16 cellular contexts compared by ENCODE assay signal in genomic region chr11:121800704-121801516, GRCh38.
A peak's percentile ranks its signal among the peaks of the same experiment; 100 is the strongest.
DNase-seq lines count a peak whose midpoint lies in the region; ATAC-seq and TF ChIP-seq lines count a peak whose summit lies in the region.
"Had no signal": no experiment of that assay in that cellular context is flagged by ENCODE, and none has a peak within 500 bp of the region (broad histone marks: within the 10 kb centered on the region; RNA-seq: fewer than 3 reads in every experiment).

No MANE protein-coding gene starts in this region.

- peak; percentile 66 for ATAC-seq in aorta (ENCODE audit: low FRiP score)
- no peak for ATAC-seq in GM19467 (IDR thresholded peaks at IDR 0.05; ENCODE audit: unreplicated experiment)
- ATAC-seq in HG03175 (IDR thresholded peaks at IDR 0.05; ENCODE audit: unreplicated experiment), result no peak
- ATAC-seq: activated CD8-positive, alpha-beta T cell treated with anti-CD3 and anti-CD28 coated beads for 36 hours; K562; naive thymus-derived CD8-positive, alpha-beta T cell had no signal

- H4K8ac ChIP-seq in neuronal stem cell (ENCODE audit: low read depth, low read length), result no peak overlapping the region

- no peaks in the 10 kb centered on the region for H3K9me3 ChIP-seq in breast epithelium
- peaks cover 13% of the 10 kb centered on the region for H3K9me3 ChIP-seq in left ventricle myocardium inferior (replicated peaks)
- peaks cover 2 to 11% of the 10 kb centered on the region in 2 donors for H3K9me3 ChIP-seq in neuronal stem cell (replicated peaks in 1 of 2; ENCODE audit: control insufficient read depth in 2 of 2, insufficient read depth in 1 of 2, low read depth in 1 of 2, low read length in 2 of 2)
- no peaks in the 10 kb centered on the region for H3K9me3 ChIP-seq in aorta (ENCODE audit: control insufficient read depth, low read length)

- H3K27ac ChIP-seq in breast epithelium (peak overlapping the region; percentile 12 to 30), left ventricle myocardium inferior (replicated peaks) (peak overlapping the region; percentile 40), neuronal stem cell (replicated peaks; ENCODE audit: low read length) (peak overlapping the region; percentile 80), aorta (ENCODE audit: low read depth in 1 of 2, low read length in 2 of 2) (peak overlapping the region; percentile 16 to 51)
- H3K27ac ChIP-seq: 22Rv1 had no signal

- H3K27ac Mint-ChIP-seq in MCF 10A (ENCODE audit: low read depth, unreplicated experiment), result no peak overlapping the region
- H3K27ac Mint-ChIP-seq: activated CD8-positive, alpha-beta T cell treated with anti-CD3 and anti-CD28 coated beads for 36 hours; naive thymus-derived CD8-positive, alpha-beta T cell; stimulated activated naive CD8-positive, alpha-beta T cell treated with anti-CD3 and anti-CD28 coated beads, Interleukin-15, Interleukin-2, amounts not matched to agents 100 ng/mL and 50 ng/mL, for 24 hours; T-helper 1 cell treated with Interleukin-12 subunit alpha and Interleukin-12 subunit beta and Interleukin-4 antibody, amounts not matched to agents 30 μg/mL and 1 μg/mL, for 36 hours had no signal

- H2AFZ ChIP-seq in neuronal stem cell (ENCODE audit: low read length), result peak overlapping the region; percentile 79

- H2BK120ac ChIP-seq in neuronal stem cell (ENCODE audit: low read depth, low read length), result no peak overlapping the region

- no peaks in the 10 kb centered on the region for H3K9me3 Mint-ChIP-seq in MCF 10A (ENCODE audit: unreplicated experiment)

- POLR2A ChIA-PET in MCF 10A (lab: Yijun Ruan, JAX), result no interaction called here

- no peak overlapping the region for H3K18ac ChIP-seq in neuronal stem cell (ENCODE audit: low read length)

- no peaks in the 10 kb centered on the region for H3K27me3 ChIP-seq in breast epithelium
- H3K27me3 ChIP-seq in left ventricle myocardium inferior (ENCODE audit: low read depth), result no peaks in the 10 kb centered on the region
- H3K27me3 ChIP-seq in neuronal stem cell (ENCODE audit: control insufficient read depth in 3 of 3, insufficient read depth in 3 of 3, low read depth in 1 of 3, low read length in 3 of 3), result no peaks in the 10 kb centered on the region
- no peaks in the 10 kb centered on the region for H3K27me3 ChIP-seq in aorta (ENCODE audit: control insufficient read depth in 1 of 2, insufficient read depth in 2 of 2, low read length in 1 of 2)

- intact Hi-C loops in breast epithelium (cut with DNase I; ENCODE audit: low total_unique reads), result no loop called here
- intact Hi-C loops in MCF 10A (cut with micrococcal nuclease), result no loop called here
- intact Hi-C loops in left ventricle myocardium inferior (cut with micrococcal nuclease), result no loop called here
- intact Hi-C loops in aorta (cut with DNase I), result no loop called here

- H3K36me3 ChIP-seq in breast epithelium (no peaks in the 10 kb centered on the region), left ventricle myocardium inferior (no peaks in the 10 kb centered on the region), neuronal stem cell (replicated peaks in 1 of 2; ENCODE audit: control insufficient read depth in 2 of 2, insufficient read depth in 2 of 2, low read length in 2 of 2) (no peaks in the 10 kb centered on the region), aorta (ENCODE audit: control insufficient read depth in 1 of 2, insufficient read depth in 2 of 2, low read length in 1 of 2) (no peaks in the 10 kb centered on the region)

- H3K4me3 Mint-ChIP-seq in MCF 10A (ENCODE audit: unreplicated experiment), result no peak overlapping the region
- H3K4me3 Mint-ChIP-seq: activated CD8-positive, alpha-beta T cell treated with anti-CD3 and anti-CD28 coated beads for 36 hours; naive thymus-derived CD8-positive, alpha-beta T cell; stimulated activated naive CD8-positive, alpha-beta T cell treated with anti-CD3 and anti-CD28 coated beads, Interleukin-15, Interleukin-2, amounts not matched to agents 100 ng/mL and 50 ng/mL, for 24 hours; T-helper 1 cell treated with Interleukin-12 subunit alpha and Interleukin-12 subunit beta and Interleukin-4 antibody, amounts not matched to agents 30 μg/mL and 1 μg/mL, for 36 hours had no signal

- H3K4me1 ChIP-seq in breast epithelium (peaks cover 0 to 5% of the 10 kb centered on the region in 2 donors), left ventricle myocardium inferior (peaks cover 12% of the 10 kb centered on the region), neuronal stem cell (ENCODE audit: control insufficient read depth in 2 of 2, insufficient read depth in 1 of 2, low read depth in 1 of 2, low read length in 2 of 2) (peaks cover 15% of the 10 kb centered on the region in 2 donors), aorta (ENCODE audit: control insufficient read depth in 1 of 2, insufficient read depth in 2 of 2, low read length in 2 of 2) (peaks cover 0 to 2% of the 10 kb centered on the region in 2 donors)

- H3K36me3 Mint-ChIP-seq in MCF 10A (ENCODE audit: insufficient read depth, unreplicated experiment), result no peaks in the 10 kb centered on the region

- H3K4ac ChIP-seq in neuronal stem cell (ENCODE audit: low read length), result no peak overlapping the region

- no TSS peak for BruUV-seq in MCF 10A (replicated peaks; lab: Mats Ljungman, UMichigan)

- CTCF ChIA-PET in MCF 10A (lab: Yijun Ruan, JAX), result interaction anchor here (0.6 to 0.7 kb wide), 3 partner anchors 19 to 842 kb away, joined by 3 read pairs; no protein-coding TSS in a partner anchor

- no peak overlapping the region for H2BK12ac ChIP-seq in neuronal stem cell (ENCODE audit: low read length)

- no peaks in the 10 kb centered on the region for H3K27me3 Mint-ChIP-seq in MCF 10A (ENCODE audit: insufficient read depth, unreplicated experiment)
- H3K27me3 Mint-ChIP-seq: activated CD8-positive, alpha-beta T cell treated with anti-CD3 and anti-CD28 coated beads for 36 hours; stimulated activated naive CD8-positive, alpha-beta T cell treated with anti-CD3 and anti-CD28 coated beads, Interleukin-15, Interleukin-2, amounts not matched to agents 100 ng/mL and 50 ng/mL, for 24 hours had no signal

- no peak for TF ChIP-seq POLR2A in breast epithelium (IDR thresholded peaks at IDR 0.05)

- H3K14ac ChIP-seq in neuronal stem cell (ENCODE audit: low read length), result no peak overlapping the region

- H3K4me2 ChIP-seq in neuronal stem cell (ENCODE audit: insufficient read depth, low read length, poor library complexity, severe bottlenecking), result no peak overlapping the region

- H3K4me1 Mint-ChIP-seq in MCF 10A (ENCODE audit: insufficient read depth, unreplicated experiment), result no peaks in the 10 kb centered on the region
- H3K4me1 Mint-ChIP-seq: naive thymus-derived CD8-positive, alpha-beta T cell had no signal

- H3K79me1 ChIP-seq in neuronal stem cell (ENCODE audit: low read depth, low read length), result no peaks in the 10 kb centered on the region

- no peak overlapping the region for H4K91ac ChIP-seq in neuronal stem cell (ENCODE audit: low read depth, low read length, poor library complexity)

- H3K23ac ChIP-seq in neuronal stem cell (ENCODE audit: low read depth, low read length, poor library complexity), result no peak overlapping the region

- WGBS in neuronal stem cell (ENCODE audit: extremely low coverage in 2 of 2, insufficient read length in 2 of 2, insufficient replicate concordance in 1 of 2), 2 donors, result no CpG with 5 or more reads among the region's 11 CpGs
- WGBS in aorta, 2 donors, result 6 to 7% methylated on average over 11 of the region's 11 CpGs

- no peak overlapping the region for H2AK5ac ChIP-seq in neuronal stem cell (ENCODE audit: low read depth, low read length)

- TF ChIP-seq CTCF in breast epithelium (IDR thresholded peaks at IDR 0.05), result no peak
- no peak for TF ChIP-seq CTCF in MCF 10A (IDR thresholded peaks at IDR 0.05; ENCODE audit: unreplicated experiment)
- no peak for TF ChIP-seq CTCF in left ventricle myocardium inferior (IDR thresholded peaks at IDR 0.05; ENCODE audit: borderline replicate concordance)

- H3K9ac ChIP-seq in neuronal stem cell (ENCODE audit: low read depth, low read length, poor library complexity), result no peak overlapping the region

- H2BK15ac ChIP-seq in neuronal stem cell (ENCODE audit: low read length), result no peak overlapping the region

- DNase-seq in breast epithelium (ENCODE audit: low spot score in 2 of 2) (no peak), MCF 10A (ENCODE audit: unreplicated experiment) (no peak), left ventricle myocardium inferior (no peak), neuronal stem cell (ENCODE audit: low spot score) (peak; percentile 74), aorta (peak in 1 of 2 donors; percentile 51), NCI-H524 (lab: John Stamatoyannopoulos, UW) (no peak)
- DNase-seq: activated CD8-positive, alpha-beta T cell treated with anti-CD3 and anti-CD28 coated beads for 36 hours; activated naive CD4-positive, alpha-beta T cell treated with Interleukin-2 at 50 U/mL for 16 hours; Calu3; naive thymus-derived CD8-positive, alpha-beta T cell had no signal

- no peak overlapping the region for H2BK5ac ChIP-seq in neuronal stem cell (ENCODE audit: low read length)

- peak overlapping the region in 1 of 3 donors; percentile 5 for H3K4me3 ChIP-seq in breast epithelium
- H3K4me3 ChIP-seq in left ventricle myocardium inferior, result no peak overlapping the region
- peak overlapping the region in 1 of 2 donors; percentile 23 for H3K4me3 ChIP-seq in neuronal stem cell (ENCODE audit: low read length in 2 of 2)
- no peak overlapping the region for H3K4me3 ChIP-seq in aorta (ENCODE audit: low read length in 2 of 2)
- H3K4me3 ChIP-seq: K562 had no signal

Comparison
In these comparisons a context has a peak if more than half of its experiments do, and no peak if none do; other contexts are left out.
1. H3K27ac ChIP-seq: peak in every context shown above with its lines; median percentile 80 in neuronal stem cell; 40 in left ventricle myocardium inferior; 34 in aorta; 21 in breast epithelium.